Comparison of ENCODE assay signal across 12 cellular contexts in genomic region chr11:93498099-93499040, GRCh38. TPM values are rescaled to one million over a fixed set of nuclear protein-coding genes. Genes with fewer than 3 reads are reported as not detected.
DNase-seq lines count a peak whose midpoint lies in the region; ATAC-seq and TF ChIP-seq lines count a peak whose summit lies in the region.
"Had no signal": no experiment of that assay in that cellular context is flagged by ENCODE, and none has a peak within 500 bp of the region (broad histone marks: within the 10 kb centered on the region; RNA-seq: fewer than 3 reads in every experiment).

No MANE protein-coding gene starts in this region.

- no peaks in the 10 kb centered on the region for H3K9me3 Mint-ChIP-seq in Caco-2 (ENCODE audit: unreplicated experiment)
- peaks cover 4% of the 10 kb centered on the region for H3K9me3 Mint-ChIP-seq in chondrocyte (ENCODE audit: low read depth)

- intact Hi-C loops in Caco-2 (cut with micrococcal nuclease; ENCODE audit: unreplicated experiment) (no loop called here), IMR-90 (cut with micrococcal nuclease) (no loop called here)

- H3K18ac ChIP-seq in IMR-90 (ENCODE audit: low read depth, low read length) (no peak overlapping the region), mesendoderm (ENCODE audit: low read length) (peak overlapping the region; percentile 4)

- H3K9ac ChIP-seq in IMR-90 (ENCODE audit: low read depth, low read length) = no peak overlapping the region
- no peak overlapping the region for H3K9ac ChIP-seq in mesendoderm (ENCODE audit: low read length)

- in situ Hi-C loops in IMR-90 (cut with MboI; ENCODE audit: low sequenced_read_pairs) = no loop called here

- dilution Hi-C loops in IMR-90 (cut with HindIII; ENCODE audit: low sequenced_read_pairs, unreplicated experiment) = no loop called here

- H3K79me1 ChIP-seq in IMR-90 (ENCODE audit: low read depth in 1 of 2, low read length in 2 of 2) (no peaks in the 10 kb centered on the region), mesendoderm (ENCODE audit: low read length) (peaks cover 9% of the 10 kb centered on the region)

- H3K14ac ChIP-seq in IMR-90 (replicated peaks; ENCODE audit: low read depth, low read length) = no peak overlapping the region

- no peak overlapping the region for H4K91ac ChIP-seq in IMR-90 (ENCODE audit: insufficient read depth, low read depth, low read length)

- H4K5ac ChIP-seq in IMR-90 (ENCODE audit: low read depth, low read length) (no peak overlapping the region), mesendoderm (ENCODE audit: low read length) (no peak overlapping the region)

- H2AFZ ChIP-seq in IMR-90 (replicated peaks; ENCODE audit: low read length, poor library complexity) = peak overlapping the region; percentile 16

- H3K9me3 ChIP-seq in Caco-2 (no peaks in the 10 kb centered on the region), IMR-90 (ENCODE audit: control insufficient read depth, insufficient read depth, low read length) (no peaks in the 10 kb centered on the region)
- H3K9me3 ChIP-seq: upper lobe of left lung had no signal

- peak; percentile 67 for ATAC-seq in IMR-90 (ENCODE audit: low read depth)

- H3K4ac ChIP-seq in IMR-90 (ENCODE audit: low read depth, low read length) (peak overlapping the region; percentile 39; the same call in 1 of the 2 replicates), mesendoderm (ENCODE audit: low read depth, low read length) (no peak overlapping the region)

- no peak overlapping the region for H4K8ac ChIP-seq in IMR-90 (ENCODE audit: low read depth in 2 of 2, low read length in 2 of 2)
- H4K8ac ChIP-seq in mesendoderm (ENCODE audit: low read depth, low read length) = no peak overlapping the region

- H2AK5ac ChIP-seq in IMR-90 (ENCODE audit: low read depth, low read length) = no peak overlapping the region
- no peak overlapping the region for H2AK5ac ChIP-seq in mesendoderm (ENCODE audit: low read length)

- CTCF ChIA-PET in Caco-2 (lab: Charles Lee) (no interaction called here), IMR-90 (lab: Yijun Ruan, JAX) (no interaction called here)

- BruUV-seq in Caco-2 (replicated peaks; lab: Mats Ljungman, UMichigan) (no TSS peak), IMR-90 (replicated peaks; lab: Mats Ljungman, UMichigan) (no TSS peak)

- no peak for TF ChIP-seq CTCF in Caco-2 (IDR thresholded peaks at IDR 0.05; ENCODE audit: insufficient read depth in 1 of 2, low read depth in 1 of 2, low read length in 1 of 2, severe bottlenecking in 1 of 2, unreplicated experiment in 1 of 2)
- TF ChIP-seq CTCF in IMR-90 (conservative IDR thresholded peaks at IDR 0.05; ENCODE audit: low read depth, low read length) = no peak
- TF ChIP-seq CTCF in chondrocyte (IDR thresholded peaks at IDR 0.05) = no peak

- peaks cover 4% of the 10 kb centered on the region; the same call in 1 of the 2 replicates for H3K9me1 ChIP-seq in IMR-90 (ENCODE audit: insufficient read depth, low read length)

- POLR2A ChIA-PET in Caco-2 (lab: Charles Lee) = no interaction called here
- POLR2A ChIA-PET in IMR-90 (lab: Charles Lee; ENCODE audit: unreplicated experiment) = no interaction called here

- 60% methylated on average over 1 of the region's 15 CpGs; no CpG with 5 or more reads in 1 of the 2 experiments for WGBS in IMR-90 (ENCODE audit: extremely low coverage in 2 of 2, insufficient read length in 1 of 2), 2 experiments
- WGBS in mesendoderm (ENCODE audit: extremely low coverage, insufficient coverage, low lambda C conversion rate) = no CpG with 5 or more reads among the region's 15 CpGs

- H3K23ac ChIP-seq in IMR-90 (ENCODE audit: low read depth, low read length) (no peak overlapping the region), mesendoderm (ENCODE audit: low read length) (no peak overlapping the region)

- H2AK9ac ChIP-seq in IMR-90 (replicated peaks; ENCODE audit: low read depth, low read length, poor library complexity) = no peak overlapping the region

- H3K27me3 Mint-ChIP-seq in Caco-2 (ENCODE audit: insufficient read depth, unreplicated experiment) = no peaks in the 10 kb centered on the region
- H3K27me3 Mint-ChIP-seq in chondrocyte (ENCODE audit: low read depth) = no peaks in the 10 kb centered on the region

- H2BK120ac ChIP-seq in IMR-90 (ENCODE audit: low read depth, low read length) (no peak overlapping the region), mesendoderm (ENCODE audit: low read depth, low read length) (no peak overlapping the region)

- H3K27ac Mint-ChIP-seq in Caco-2 (ENCODE audit: unreplicated experiment) (peak overlapping the region; percentile 1), chondrocyte (ENCODE audit: unreplicated experiment) (peak overlapping the region; percentile 68)

- H3K36me3 Mint-ChIP-seq in Caco-2 (ENCODE audit: insufficient read depth, unreplicated experiment) = peaks cover 5% of the 10 kb centered on the region
- H3K36me3 Mint-ChIP-seq in chondrocyte (ENCODE audit: low read depth) = peaks cover 8% of the 10 kb centered on the region

- H3K79me2 ChIP-seq in mesendoderm (ENCODE audit: control insufficient read depth, insufficient read depth, low read length) = no peaks in the 10 kb centered on the region

- H3K27ac ChIP-seq in IMR-90 (ENCODE audit: insufficient read depth, low read length) = no peak overlapping the region
- H3K27ac ChIP-seq in mesendoderm (ENCODE audit: low read depth, low read length) = no peak overlapping the region
- H3K27ac ChIP-seq: SK-N-MC, upper lobe of left lung had no signal

- H3K4me1 ChIP-seq in Caco-2 (peaks cover 19% of the 10 kb centered on the region), IMR-90 (ENCODE audit: control insufficient read depth, insufficient read depth, low read length) (peaks cover 4% of the 10 kb centered on the region; the same call in 1 of the 2 replicates), mesendoderm (ENCODE audit: control insufficient read depth, low read depth, low read length) (peaks cover 15% of the 10 kb centered on the region)
- H3K4me1 ChIP-seq: upper lobe of left lung had no signal

- no peak for TF ChIP-seq RAD21 in IMR-90 (IDR thresholded peaks at IDR 0.05; ENCODE audit: low read length)

- H3K56ac ChIP-seq in IMR-90 (ENCODE audit: extremely low read depth, insufficient read depth, low read length) (no peak overlapping the region), mesendoderm (ENCODE audit: low read length) (no peak overlapping the region)

- H3K27me3 ChIP-seq in Caco-2 (replicated peaks; ENCODE audit: control insufficient read depth, insufficient read depth, low read length) (no peaks in the 10 kb centered on the region), IMR-90 (ENCODE audit: control insufficient read depth, insufficient read depth, low read length) (no peaks in the 10 kb centered on the region), mesendoderm (ENCODE audit: insufficient read depth, low read length, poor library complexity) (no peaks in the 10 kb centered on the region)
- H3K27me3 ChIP-seq: upper lobe of left lung had no signal

- no peaks in the 10 kb centered on the region for H4K20me1 ChIP-seq in IMR-90 (ENCODE audit: insufficient read depth, low read length)

- H3K4me2 ChIP-seq in IMR-90 (ENCODE audit: low read depth, low read length) (no peak overlapping the region), mesendoderm (ENCODE audit: low read length) (no peak overlapping the region)

- H2BK20ac ChIP-seq in IMR-90 (ENCODE audit: low read depth, low read length) = no peak overlapping the region

- no peak for DNase-seq in Caco-2
- peak; percentile 51 for DNase-seq in IMR-90
- DNase-seq in chondrocyte (ENCODE audit: low spot score) = no peak
- peak; percentile 88 for DNase-seq in mesendoderm
- no peak for DNase-seq in NCI-H524 (lab: John Stamatoyannopoulos, UW)
- no peak for DNase-seq in activated CD4-positive, alpha-beta T cell treated with anti-CD3 and anti-CD28 coated beads, Interleukin-2, amount 50 U/mL, for 48 hours
- DNase-seq in NK-92 (lab: John Stamatoyannopoulos, UW; ENCODE audit: unreplicated experiment) = no peak
- DNase-seq in NCI-H1694 treated with DMSO at 0.1 percent for 48 hours (lab: John Stamatoyannopoulos, UW) = no peak
- DNase-seq: central memory CD4-positive, alpha-beta T cell; glutamatergic neuron; upper lobe of left lung had no signal

- H3K4me1 Mint-ChIP-seq in Caco-2 (ENCODE audit: low read depth, unreplicated experiment) (peaks cover 25% of the 10 kb centered on the region), chondrocyte (ENCODE audit: low read depth) (peaks cover 43% of the 10 kb centered on the region)

- H3K4me3 Mint-ChIP-seq in Caco-2 (ENCODE audit: unreplicated experiment) = no peak overlapping the region
- no peak overlapping the region for H3K4me3 Mint-ChIP-seq in chondrocyte (ENCODE audit: unreplicated experiment)

- H2BK15ac ChIP-seq in IMR-90 (ENCODE audit: low read depth, low read length) (no peak overlapping the region), mesendoderm (replicated peaks; ENCODE audit: low read depth) (no peak overlapping the region)

- TF ChIP-seq POLR2A in IMR-90 (IDR thresholded peaks at IDR 0.05; ENCODE audit: low read depth, low read length) = no peak

- no peaks in the 10 kb centered on the region for H3K36me3 ChIP-seq in Caco-2 (ENCODE audit: control insufficient read depth, insufficient read depth, low read length)
- no peaks in the 10 kb centered on the region for H3K36me3 ChIP-seq in IMR-90 (ENCODE audit: control insufficient read depth, insufficient read depth, low read length)
- H3K36me3 ChIP-seq in mesendoderm (ENCODE audit: control insufficient read depth, insufficient read depth, low read length) = no peaks in the 10 kb centered on the region

- no peak overlapping the region for H2BK5ac ChIP-seq in IMR-90 (ENCODE audit: low read depth, low read length, poor library complexity, severe bottlenecking)
- no peak overlapping the region for H2BK5ac ChIP-seq in mesendoderm (ENCODE audit: low read length)

- no peak overlapping the region for H3K4me3 ChIP-seq in Caco-2 (ENCODE audit: low read depth, low read length)
- H3K4me3 ChIP-seq in IMR-90 (ENCODE audit: insufficient read depth, low read depth, low read length) = no peak overlapping the region
- no peak overlapping the region for H3K4me3 ChIP-seq in mesendoderm (ENCODE audit: low read length)
- H3K4me3 ChIP-seq: SK-N-MC, upper lobe of left lung had no signal

TF ChIP-seq in IMR-90, 13 proteins besides CTCF, POLR2A, EP300 and RAD21 (continues in another document):
- TF ChIP-seq MAFK (IDR thresholded peaks at IDR 0.05; ENCODE audit: low read depth, low read length) (no peak), CEBPB (IDR thresholded peaks at IDR 0.05; ENCODE audit: low read depth, low read length) (no peak), MAZ (IDR thresholded peaks at IDR 0.05; ENCODE audit: borderline replicate concordance, low read depth, low read length) (no peak), RCOR1 (IDR thresholded peaks at IDR 0.05; ENCODE audit: insufficient replicate concordance, low read length) (no peak), CHD1 (IDR thresholded peaks at IDR 0.05; ENCODE audit: low read depth, low read length) (no peak), BHLHE40 (IDR thresholded peaks at IDR 0.05; ENCODE audit: low read depth, low read length) (no peak)

RNA-seq across cellular contexts. Expression of gene SMCO4, which starts 44.8 kb away (rescaled TPM):
- total RNA-seq in Caco-2 (2022) = 45.6 and 46.3 TPM in 2 replicates
- total RNA-seq in IMR-90 (2012; rRNA removed) = 2.2 and 4.2 TPM in 2 replicates
- polyA plus RNA-seq in IMR-90 (2012; rRNA removed) = 17.7 and 21.8 TPM in 2 replicates
- 11.1 and 27.0 TPM in 2 replicates for polyA plus RNA-seq in IMR-90 (2012; cell fraction: cytosol; rRNA removed)
- polyA plus RNA-seq in IMR-90 (2012; cell fraction: nucleus; rRNA removed; ENCODE audit: low replicate concordance) = 9.4 and 11.6 TPM in 2 replicates
- total RNA-seq in chondrocyte = 21.3 to 38.6 TPM (median 24.0 TPM) in 3 replicates
- polyA plus RNA-seq in mesendoderm (2013, experiment 1 of 2) = 40.2 TPM
- 41.8 TPM for polyA plus RNA-seq in mesendoderm (2013, experiment 2 of 2)

Comparison
In these comparisons a context has a peak if more than half of its experiments do, and no peak if none do; other contexts are left out.
1. DNase-seq: peak in IMR-90 (single experiment) and mesendoderm (single experiment); none in Caco-2 (0 of 2), chondrocyte (single experiment), NCI-H524 (0 of 2), activated CD4-positive, alpha-beta T cell treated with anti-CD3 and anti-CD28 coated beads, Interleukin-2, amount 50 U/mL, for 48 hours (0 of 2), NK-92 (single experiment) and NCI-H1694 treated with DMSO at 0.1 percent for 48 hours (single experiment).